Comparison of ENCODE assay signal across 9 cellular contexts in genomic region chr10:95430231-95430951, GRCh38.
DNase-seq lines count a peak whose midpoint lies in the region; ATAC-seq, FAIRE-seq and TF ChIP-seq lines count a peak whose summit lies in the region.
"Had no signal": no experiment of that assay in that cellular context is flagged by ENCODE, and none has a peak within 500 bp of the region (broad histone marks: within the 10 kb centered on the region; RNA-seq: fewer than 3 reads in every experiment).

No MANE protein-coding gene starts in this region.

- no peaks in the 10 kb centered on the region for H3K9me3 ChIP-seq in IMR-90 (ENCODE audit: control insufficient read depth, insufficient read depth, low read length)
- no peaks in the 10 kb centered on the region for H3K9me3 ChIP-seq in SU-DHL-6 (ENCODE audit: insufficient read depth, low read length)
- H3K9me3 ChIP-seq in astrocyte (ENCODE audit: insufficient read depth, low read depth, low read length), result no peaks in the 10 kb centered on the region
- H3K9me3 ChIP-seq in hepatocyte (ENCODE audit: low read depth), result no peaks in the 10 kb centered on the region

- intact Hi-C loops in IMR-90 (cut with micrococcal nuclease), result loop anchor here (1.0 to 10.0 kb wide), 4 partner anchors 16 to 434 kb away; no protein-coding TSS in a partner anchor

- H3K56ac ChIP-seq in IMR-90 (ENCODE audit: extremely low read depth, insufficient read depth, low read length), result no peak overlapping the region

- no peak overlapping the region for H3K14ac ChIP-seq in IMR-90 (replicated peaks; ENCODE audit: low read depth, low read length)

- no CpG with 5 or more reads among the region's 12 CpGs for WGBS in IMR-90 (ENCODE audit: extremely low coverage in 2 of 2, insufficient read length in 1 of 2), 2 experiments
- 42% methylated on average over 12 of the region's 12 CpGs for WGBS in hepatocyte (ENCODE audit: low lambda C conversion rate, missing lambda C conversion rate)

- H3K9me2 ChIP-seq in SU-DHL-6 (replicated peaks; ENCODE audit: insufficient read depth, low read length), result no peaks in the 10 kb centered on the region
- H3K9me2 ChIP-seq in hepatocyte (replicated peaks; ENCODE audit: insufficient read depth), result no peaks in the 10 kb centered on the region

- H3K79me1 ChIP-seq in IMR-90 (ENCODE audit: low read depth in 1 of 2, low read length in 2 of 2), result no peaks in the 10 kb centered on the region

- H3K27ac ChIP-seq in IMR-90 (ENCODE audit: insufficient read depth, low read length) (no peak overlapping the region), SU-DHL-6 (ENCODE audit: low read depth, low read length) (no peak overlapping the region), astrocyte (ENCODE audit: low read depth, low read length) (no peak overlapping the region), hepatocyte (peak overlapping the region; percentile 56)

- no peak overlapping the region for H2AK9ac ChIP-seq in IMR-90 (replicated peaks; ENCODE audit: low read depth, low read length, poor library complexity)

- peaks cover 11% of the 10 kb centered on the region for H3K27me3 Mint-ChIP-seq in astrocyte (ENCODE audit: low read depth, unreplicated experiment)

- no peak overlapping the region for H4K8ac ChIP-seq in IMR-90 (ENCODE audit: low read depth in 2 of 2, low read length in 2 of 2)

- FAIRE-seq in astrocyte (lab: Jason Lieb, UNC), result no peak

- H2AK5ac ChIP-seq in IMR-90 (ENCODE audit: low read depth, low read length), result no peak overlapping the region

- peaks cover 23% of the 10 kb centered on the region for H3K4me1 Mint-ChIP-seq in astrocyte (ENCODE audit: low read depth, unreplicated experiment)

- H3K36me3 ChIP-seq in IMR-90 (ENCODE audit: control insufficient read depth, insufficient read depth, low read length) (no peaks in the 10 kb centered on the region), SU-DHL-6 (ENCODE audit: low read length) (no peaks in the 10 kb centered on the region), astrocyte (ENCODE audit: insufficient read depth, low read length) (no peaks in the 10 kb centered on the region), hepatocyte (replicated peaks; ENCODE audit: insufficient read depth, low read depth) (no peaks in the 10 kb centered on the region)

- no peak overlapping the region for H3K18ac ChIP-seq in IMR-90 (ENCODE audit: low read depth, low read length)

- ATAC-seq in GM21717 (IDR thresholded peaks at IDR 0.05; ENCODE audit: unreplicated experiment) (peak; percentile 86), IMR-90 (ENCODE audit: low read depth) (peak; percentile 91)

- no peaks in the 10 kb centered on the region for H3K36me3 Mint-ChIP-seq in astrocyte (ENCODE audit: low read depth, unreplicated experiment)

- POLR2A ChIA-PET in IMR-90 (lab: Charles Lee; ENCODE audit: unreplicated experiment), result no interaction called here

- TF ChIP-seq RAD21 in IMR-90 (IDR thresholded peaks at IDR 0.05; ENCODE audit: low read length), result peak; percentile 87

- DNase-seq in NCI-H2107 treated with DMSO at 0.1 percent for 48 hours (lab: John Stamatoyannopoulos, UW; ENCODE audit: unreplicated experiment) (peak; percentile 57), NCI-H2107 (lab: John Stamatoyannopoulos, UW) (no peak), IMR-90 (peak; percentile 44), astrocyte (ENCODE audit: low read depth) (no peak), hepatocyte (ENCODE audit: low spot score) (peak; percentile 80), smooth muscle cell of the brain vasculature (ENCODE audit: low read depth, low spot score) (peak; percentile 18)

- TF ChIP-seq POLR2A in IMR-90 (IDR thresholded peaks at IDR 0.05; ENCODE audit: low read depth, low read length), result no peak

- H4K20me1 ChIP-seq in IMR-90 (ENCODE audit: insufficient read depth, low read length) (no peaks in the 10 kb centered on the region), SU-DHL-6 (ENCODE audit: low read depth, low read length) (no peaks in the 10 kb centered on the region), astrocyte (ENCODE audit: insufficient read depth, low read length) (no peaks in the 10 kb centered on the region), hepatocyte (ENCODE audit: insufficient read depth, poor library complexity, severe bottlenecking) (no peaks in the 10 kb centered on the region)

- H4K91ac ChIP-seq in IMR-90 (ENCODE audit: insufficient read depth, low read depth, low read length), result no peak overlapping the region

- no peak overlapping the region for H3K4me3 Mint-ChIP-seq in astrocyte (ENCODE audit: unreplicated experiment)

- H3K4ac ChIP-seq in IMR-90 (ENCODE audit: low read depth, low read length), result no peak overlapping the region

- no peaks in the 10 kb centered on the region for H3F3A ChIP-seq in SU-DHL-6 (ENCODE audit: insufficient read depth)

- CTCF ChIA-PET in IMR-90 (lab: Yijun Ruan, JAX), result interaction anchor here (0.6 to 2.0 kb wide), 20 partner anchors 9 to 559 kb away, joined by 3 to 9 read pairs (median 5); partner anchors contain the start of gene SORBS1

- H2BK120ac ChIP-seq in IMR-90 (ENCODE audit: low read depth, low read length), result no peak overlapping the region

- in situ Hi-C loops in IMR-90 (cut with MboI; ENCODE audit: low sequenced_read_pairs), result loop anchor here (5.0 kb wide), 1 partner anchor 172 kb away; no protein-coding TSS in a partner anchor

- no peaks in the 10 kb centered on the region for H3K9me1 ChIP-seq in IMR-90 (ENCODE audit: insufficient read depth, low read length)

- no peak overlapping the region for H2BK5ac ChIP-seq in IMR-90 (ENCODE audit: low read depth, low read length, poor library complexity, severe bottlenecking)

- no peak overlapping the region for H2BK20ac ChIP-seq in IMR-90 (ENCODE audit: low read depth, low read length)

- no peak overlapping the region for H2BK15ac ChIP-seq in IMR-90 (ENCODE audit: low read depth, low read length)

- no TSS peak for BruUV-seq in IMR-90 (replicated peaks; lab: Mats Ljungman, UMichigan)

- no peak overlapping the region for H4K5ac ChIP-seq in IMR-90 (ENCODE audit: low read depth, low read length)

- dilution Hi-C loops in IMR-90 (cut with HindIII; ENCODE audit: low sequenced_read_pairs, unreplicated experiment), result no loop called here

- H3K9me3 Mint-ChIP-seq in astrocyte (ENCODE audit: unreplicated experiment), result peaks cover 2% of the 10 kb centered on the region

- TF ChIP-seq CTCF in IMR-90 (conservative IDR thresholded peaks at IDR 0.05; ENCODE audit: low read depth, low read length) (peak; percentile 90), SU-DHL-6 (IDR thresholded peaks at IDR 0.05; ENCODE audit: insufficient read depth, low read length, poor library complexity, severe bottlenecking) (peak; percentile 61), astrocyte (IDR thresholded peaks at IDR 0.05; ENCODE audit: insufficient read depth, low read depth, low read length) (peak; percentile 97), hepatocyte (IDR thresholded peaks at IDR 0.05; ENCODE audit: poor library complexity) (peak; percentile 95)

- H3K4me1 ChIP-seq in IMR-90 (ENCODE audit: control insufficient read depth, insufficient read depth, low read length), result no peaks in the 10 kb centered on the region
- H3K4me1 ChIP-seq in astrocyte (ENCODE audit: insufficient read depth, low read length), result peaks cover 3% of the 10 kb centered on the region
- H3K4me1 ChIP-seq in hepatocyte (ENCODE audit: insufficient read depth), result no peaks in the 10 kb centered on the region

- H2AFZ ChIP-seq in IMR-90 (replicated peaks; ENCODE audit: low read length, poor library complexity) (no peak overlapping the region), SU-DHL-6 (ENCODE audit: low read depth, low read length, severe bottlenecking) (no peak overlapping the region), astrocyte (ENCODE audit: low read depth, low read length) (no peak overlapping the region), hepatocyte (no peak overlapping the region)

- H3K4me3 ChIP-seq in IMR-90 (ENCODE audit: insufficient read depth, low read depth, low read length) (no peak overlapping the region), SU-DHL-6 (ENCODE audit: insufficient read depth, low read length, poor library complexity, severe bottlenecking) (no peak overlapping the region), astrocyte (ENCODE audit: insufficient read depth, low read depth, low read length) (no peak overlapping the region), hepatocyte (no peak overlapping the region)
- H3K4me3 ChIP-seq: skin epidermis had no signal

- H3K27me3 ChIP-seq in IMR-90 (ENCODE audit: control insufficient read depth, insufficient read depth, low read length) (peaks cover 15% of the 10 kb centered on the region), SU-DHL-6 (ENCODE audit: low read length) (no peaks in the 10 kb centered on the region), astrocyte (ENCODE audit: insufficient read depth, low read length) (no peaks in the 10 kb centered on the region), hepatocyte (no peaks in the 10 kb centered on the region)

- H3K79me2 ChIP-seq in SU-DHL-6 (ENCODE audit: insufficient read depth, low read length) (no peaks in the 10 kb centered on the region), astrocyte (ENCODE audit: insufficient read depth, low read length) (no peaks in the 10 kb centered on the region), hepatocyte (no peaks in the 10 kb centered on the region)

- H3K4me2 ChIP-seq in IMR-90 (ENCODE audit: low read depth, low read length) (no peak overlapping the region), SU-DHL-6 (ENCODE audit: low read depth, low read length, poor library complexity, severe bottlenecking) (no peak overlapping the region), astrocyte (ENCODE audit: low read length) (no peak overlapping the region), hepatocyte (no peak overlapping the region)

- H3K23ac ChIP-seq in IMR-90 (ENCODE audit: low read depth, low read length), result no peak overlapping the region

- H3K9ac ChIP-seq in IMR-90 (ENCODE audit: low read depth, low read length), result no peak overlapping the region
- H3K9ac ChIP-seq in SU-DHL-6 (ENCODE audit: low read length), result no peak overlapping the region
- H3K9ac ChIP-seq in astrocyte (ENCODE audit: low read length), result no peak overlapping the region

- H3K27ac Mint-ChIP-seq in astrocyte (ENCODE audit: unreplicated experiment), result no peak overlapping the region

TF ChIP-seq in IMR-90, 13 proteins besides CTCF, POLR2A, EP300 and RAD21:
- TF ChIP-seq CEBPB (IDR thresholded peaks at IDR 0.05; ENCODE audit: low read depth, low read length) (no peak), RFX5 (IDR thresholded peaks at IDR 0.05; ENCODE audit: low read depth, low read length) (no peak), MAFK (IDR thresholded peaks at IDR 0.05; ENCODE audit: low read depth, low read length) (no peak), SMC3 (IDR thresholded peaks at IDR 0.05; ENCODE audit: low read depth, low read length) (peak; percentile 82)

Comparison
In these comparisons a context has a peak if more than half of its experiments do, and no peak if none do; other contexts are left out.
1. DNase-seq: peak in NCI-H2107 treated with DMSO at 0.1 percent for 48 hours (single experiment), IMR-90 (single experiment), hepatocyte (single experiment) and smooth muscle cell of the brain vasculature (single experiment); none in NCI-H2107 (single experiment) and astrocyte (single experiment).
2. Peak in every context shown above with its lines, with median percentiles within 50 percentile points of each other: CTCF ChIP-seq.